9 cellular contexts compared by ENCODE assay signal in the genomic region with DNA sequence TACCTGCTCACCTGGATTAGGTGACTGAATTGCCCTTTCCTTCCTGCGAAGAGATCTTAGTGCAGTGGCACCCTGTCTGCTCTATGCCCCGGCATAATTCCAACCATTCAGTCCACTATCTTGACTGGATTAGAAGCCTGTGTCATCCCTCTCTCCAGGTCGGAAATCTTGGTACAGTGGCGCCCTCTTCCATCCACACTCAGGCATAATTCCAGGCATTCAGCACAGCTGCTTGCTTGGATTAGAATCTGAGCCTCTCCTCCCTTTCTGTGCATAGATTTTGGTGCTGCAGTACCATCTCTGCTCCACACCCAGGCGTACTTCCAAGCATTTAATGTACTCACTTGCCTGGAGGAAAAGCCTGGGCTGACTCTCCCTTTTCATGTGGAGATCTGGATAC.
DNase-seq lines count a peak whose midpoint lies in the region; ATAC-seq and TF ChIP-seq lines count a peak whose summit lies in the region.
"Had no signal": no experiment of that assay in that cellular context is flagged by ENCODE, and none has a peak within 500 bp of the region (broad histone marks: within the 10 kb centered on the region; RNA-seq: fewer than 3 reads in every experiment).

No MANE protein-coding gene starts in this region.

- POLR2A ChIA-PET in PC-9 (lab: Charles Lee; ENCODE audit: unreplicated experiment): no interaction called here

- BruUV-seq in PC-9 (replicated peaks; lab: Mats Ljungman, UMichigan): no TSS peak

- no peak overlapping the region for H3K9ac ChIP-seq in Karpas-422 (ENCODE audit: low read length)

- TF ChIP-seq CTCF in astrocyte of the spinal cord (IDR thresholded peaks at IDR 0.05; ENCODE audit: low read depth, low read length) (peak; percentile 37), PC-9 (conservative IDR thresholded peaks at IDR 0.05) (no peak)

- in situ Hi-C loops in astrocyte of the spinal cord (cut with HindIII; ENCODE audit: low sequenced_read_pairs): no loop called here

- H3K9me3 ChIP-seq in Karpas-422 (ENCODE audit: low read length): peaks cover 4% of the 10 kb centered on the region; the same call in 1 of the 2 replicates
- no peaks in the 10 kb centered on the region for H3K9me3 ChIP-seq in PC-9 (ENCODE audit: insufficient read depth, low read depth)
- H3K9me3 ChIP-seq: Peyer's patch had no signal

- H3K27me3 ChIP-seq in Karpas-422 (ENCODE audit: low read length) (no peaks in the 10 kb centered on the region), PC-9 (ENCODE audit: insufficient read depth, low read depth) (no peaks in the 10 kb centered on the region)
- H3K27me3 ChIP-seq: Peyer's patch had no signal

- DNase-seq in Karpas-422: peak; percentile 43
- peak; percentile 32 for DNase-seq in astrocyte of the spinal cord (ENCODE audit: low read depth, low spot score)
- DNase-seq in mucosa of gallbladder (ENCODE audit: low spot score): peak; percentile 57
- DNase-seq in activated CD4-positive, CD25-positive, alpha-beta regulatory T cell (lab: John Stamatoyannopoulos, UW): no peak
- no peak for DNase-seq in PC-9
- DNase-seq in DMS114 treated with DMSO at 0.1 percent for 48 hours (lab: John Stamatoyannopoulos, UW; ENCODE audit: unreplicated experiment): no peak
- DNase-seq: Peyer's patch had no signal

- H3F3A ChIP-seq in PC-9 (ENCODE audit: insufficient read depth, low read depth): no peaks in the 10 kb centered on the region

- H3K4me1 ChIP-seq in Karpas-422 (ENCODE audit: low read length): no peaks in the 10 kb centered on the region
- H3K4me1 ChIP-seq in PC-9 (replicated peaks; ENCODE audit: insufficient read depth): no peaks in the 10 kb centered on the region
- H3K4me1 ChIP-seq: Peyer's patch had no signal

- H3K9me2 ChIP-seq in Karpas-422 (replicated peaks; ENCODE audit: insufficient read depth, low read length) (no peaks in the 10 kb centered on the region), PC-9 (ENCODE audit: insufficient read depth) (no peaks in the 10 kb centered on the region)

- H3K4me3 ChIP-seq in Karpas-422 (ENCODE audit: low read length): no peak overlapping the region
- H3K4me3 ChIP-seq in astrocyte of the spinal cord (ENCODE audit: low read depth, low read length): no peak overlapping the region
- no peak overlapping the region for H3K4me3 ChIP-seq in PC-9
- H3K4me3 ChIP-seq: Peyer's patch had no signal

- CTCF ChIA-PET in PC-9 (lab: Charles Lee): no interaction called here

- H3K79me2 ChIP-seq in Karpas-422 (ENCODE audit: low read length): no peaks in the 10 kb centered on the region
- H3K79me2 ChIP-seq in PC-9 (ENCODE audit: low read depth): no peaks in the 10 kb centered on the region

- H3K4me2 ChIP-seq in Karpas-422 (ENCODE audit: low read depth, low read length, poor library complexity, severe bottlenecking): no peak overlapping the region
- H3K4me2 ChIP-seq in PC-9: no peak overlapping the region

- no peaks in the 10 kb centered on the region for H3K36me3 ChIP-seq in Karpas-422 (ENCODE audit: insufficient read depth, low read length)
- no peaks in the 10 kb centered on the region for H3K36me3 ChIP-seq in PC-9 (ENCODE audit: low read depth)
- H3K36me3 ChIP-seq: Peyer's patch had no signal

- no peaks in the 10 kb centered on the region for H4K20me1 ChIP-seq in Karpas-422 (ENCODE audit: insufficient read depth, low read depth, low read length)
- H4K20me1 ChIP-seq in PC-9 (ENCODE audit: insufficient read depth): no peaks in the 10 kb centered on the region

- ATAC-seq in GM18867 (IDR thresholded peaks at IDR 0.05; ENCODE audit: unreplicated experiment): peak; percentile 13
- ATAC-seq in GM21381 (IDR thresholded peaks at IDR 0.05; ENCODE audit: unreplicated experiment): no peak

- no peak overlapping the region for H2AFZ ChIP-seq in Karpas-422 (ENCODE audit: low read length)
- no peak overlapping the region for H2AFZ ChIP-seq in PC-9

- intact Hi-C loops in PC-9 (cut with micrococcal nuclease; ENCODE audit: unreplicated experiment): no loop called here

- no peak overlapping the region for H3K27ac ChIP-seq in Karpas-422 (ENCODE audit: low read length)
- no peak overlapping the region for H3K27ac ChIP-seq in PC-9
- H3K27ac ChIP-seq: Peyer's patch had no signal

Comparison
In these comparisons a context has a peak if more than half of its experiments do, and no peak if none do; other contexts are left out.
1. DNase-seq: peak in Karpas-422 (single experiment), astrocyte of the spinal cord (single experiment) and mucosa of gallbladder (single experiment); none in activated CD4-positive, CD25-positive, alpha-beta regulatory T cell (0 of 4), PC-9 (0 of 2) and DMS114 treated with DMSO at 0.1 percent for 48 hours (single experiment).